In the genomic region with DNA sequence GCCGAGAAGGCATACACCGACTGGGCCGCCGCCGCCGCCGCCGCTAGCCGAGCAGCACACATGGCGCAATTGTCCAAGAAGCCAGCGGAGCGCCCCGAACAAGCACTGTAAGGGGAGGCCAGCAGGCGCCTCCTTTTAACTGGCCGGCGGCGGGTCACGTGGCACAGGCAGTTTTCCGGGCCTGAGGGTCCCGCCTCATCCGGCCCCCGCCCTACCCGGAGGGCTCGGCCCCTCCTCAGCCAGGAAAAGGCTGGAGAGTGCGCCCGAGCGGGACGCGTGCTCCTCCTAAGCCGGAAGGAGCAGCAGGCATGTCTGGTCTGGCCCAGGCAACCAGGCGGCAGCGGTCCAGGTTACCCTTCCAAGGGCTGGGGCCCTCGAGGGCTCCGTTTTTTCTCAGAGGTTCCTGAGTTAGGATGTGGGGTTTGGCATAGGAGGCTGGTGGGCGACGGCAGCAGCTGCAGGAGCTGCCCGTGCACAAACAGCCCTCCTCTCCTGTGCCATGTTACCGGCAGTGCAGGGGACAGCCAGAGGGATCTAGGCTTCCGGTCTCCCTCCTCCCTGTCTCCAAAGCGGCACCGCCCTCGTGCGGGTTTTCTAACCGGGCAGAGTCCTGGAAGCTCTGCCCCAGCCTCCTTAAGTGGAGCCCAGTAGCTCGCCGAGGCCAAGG, we compare ENCODE assay signal across 1 cellular context.
A peak's percentile ranks its signal among the peaks of the same experiment; 100 is the strongest.
TF ChIP-seq lines count a peak whose summit lies in the region.

A gene (minus strand): TSS at position 137 of the 667 bp plus-strand sequence. CDS start 75 bp downstream, at position 62.

TF ChIP-seq in H1, 55 proteins besides CTCF, POLR2A, EP300 and RAD21:
- TF ChIP-seq CEBPB (IDR thresholded peaks at IDR 0.05; ENCODE audit: low read depth, low read length) (peak; percentile 40; the same call in 1 of the 2 replicates), RXRA (IDR thresholded peaks at IDR 0.05; ENCODE audit: insufficient read depth, low read depth, low read length) (no peak), RBBP5 (IDR thresholded peaks at IDR 0.05; ENCODE audit: borderline replicate concordance, low read depth, low read length) (peak; percentile 55; the same call in 1 of the 2 replicates), GABPA (IDR thresholded peaks at IDR 0.05; ENCODE audit: borderline replicate concordance, insufficient read depth, low read length) (peak; percentile 30; the same call in 1 of the 2 replicates), EGR1 (IDR thresholded peaks at IDR 0.05; ENCODE audit: borderline replicate concordance, low read depth, low read length) (0 out of 2 replicates have a peak, but pooled peaks have one; percentile 49), EZH2 (IDR thresholded peaks at IDR 0.05; ENCODE audit: low read depth, low read length, severe bottlenecking) (no peak), CTBP2 (IDR thresholded peaks at IDR 0.05; ENCODE audit: borderline replicate concordance, insufficient read depth, insufficient read length, low read length) (no peak), SIN3A (conservative IDR thresholded peaks at IDR 0.05 in 1 of 2, IDR thresholded peaks at IDR 0.05 in 1 of 2; ENCODE audit: low read depth in 1 of 2, low read length in 2 of 2) (peak; percentile 62 to 79; a peak in 3 of 4 replicates), ASH2L (IDR thresholded peaks at IDR 0.05; ENCODE audit: low read length) (peak; percentile 66), TAF7 (optimal IDR thresholded peaks at IDR 0.05; ENCODE audit: borderline replicate concordance, low read depth, low read length) (peak; percentile 26), POU5F1 (IDR thresholded peaks at IDR 0.05; ENCODE audit: low read depth, low read length) (no peak), SP1 (IDR thresholded peaks at IDR 0.05; ENCODE audit: low read depth, low read length) (0 out of 2 replicates have a peak, but pooled peaks have one; percentile 52), TAF1 (IDR thresholded peaks at IDR 0.05; ENCODE audit: low read depth, low read length) (peak; percentile 91), SAP30 (IDR thresholded peaks at IDR 0.05; ENCODE audit: insufficient read depth, insufficient replicate concordance, low read length) (no peak), KDM4A (IDR thresholded peaks at IDR 0.05; ENCODE audit: low read depth, low read length, severe bottlenecking) (no peak), PHF8 (conservative IDR thresholded peaks at IDR 0.05; ENCODE audit: low read depth, low read length) (peak; percentile 61), CHD2 (IDR thresholded peaks at IDR 0.05; ENCODE audit: low read length) (no peak), TBP (IDR thresholded peaks at IDR 0.05; ENCODE audit: low read depth, low read length) (peak; percentile 95), ZNF274 (IDR thresholded peaks at IDR 0.05; ENCODE audit: borderline replicate concordance, extremely low read depth, low read length) (no peak), POLR2AphosphoS5 (IDR thresholded peaks at IDR 0.05; ENCODE audit: low read depth, low read length) (peak; percentile 94), HDAC2 (IDR thresholded peaks at IDR 0.05; ENCODE audit: borderline replicate concordance in 1 of 2, low read depth in 2 of 2, low read length in 2 of 2) (0 out of 4 replicates have a peak, but pooled peaks of 1 of the 2 experiments have one; percentile 43), KDM1A (IDR thresholded peaks at IDR 0.05; ENCODE audit: borderline replicate concordance, low read length) (peak; percentile 53; the same call in 1 of the 2 replicates)
- TF ChIP-seq, protein P1, sequence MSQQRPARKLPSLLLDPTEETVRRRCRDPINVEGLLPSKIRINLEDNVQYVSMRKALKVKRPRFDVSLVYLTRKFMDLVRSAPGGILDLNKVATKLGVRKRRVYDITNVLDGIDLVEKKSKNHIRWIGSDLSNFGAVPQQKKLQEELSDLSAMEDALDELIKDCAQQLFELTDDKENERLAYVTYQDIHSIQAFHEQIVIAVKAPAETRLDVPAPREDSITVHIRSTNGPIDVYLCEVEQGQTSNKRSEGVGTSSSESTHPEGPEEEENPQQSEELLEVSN (IDR thresholded peaks at IDR 0.05): peak; percentile 63; the same call in 1 of the 2 replicates
- TF ChIP-seq, protein P2, sequence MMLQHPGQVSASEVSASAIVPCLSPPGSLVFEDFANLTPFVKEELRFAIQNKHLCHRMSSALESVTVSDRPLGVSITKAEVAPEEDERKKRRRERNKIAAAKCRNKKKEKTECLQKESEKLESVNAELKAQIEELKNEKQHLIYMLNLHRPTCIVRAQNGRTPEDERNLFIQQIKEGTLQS (IDR thresholded peaks at IDR 0.05; ENCODE audit: insufficient read depth, low read depth, low read length): peak; percentile 72
- TF ChIP-seq, protein P3, sequence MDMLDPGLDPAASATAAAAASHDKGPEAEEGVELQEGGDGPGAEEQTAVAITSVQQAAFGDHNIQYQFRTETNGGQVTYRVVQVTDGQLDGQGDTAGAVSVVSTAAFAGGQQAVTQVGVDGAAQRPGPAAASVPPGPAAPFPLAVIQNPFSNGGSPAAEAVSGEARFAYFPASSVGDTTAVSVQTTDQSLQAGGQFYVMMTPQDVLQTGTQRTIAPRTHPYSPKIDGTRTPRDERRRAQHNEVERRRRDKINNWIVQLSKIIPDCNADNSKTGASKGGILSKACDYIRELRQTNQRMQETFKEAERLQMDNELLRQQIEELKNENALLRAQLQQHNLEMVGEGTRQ (IDR thresholded peaks at IDR 0.05; ENCODE audit: low read length): peak; percentile 92
- TF ChIP-seq, protein P4, sequence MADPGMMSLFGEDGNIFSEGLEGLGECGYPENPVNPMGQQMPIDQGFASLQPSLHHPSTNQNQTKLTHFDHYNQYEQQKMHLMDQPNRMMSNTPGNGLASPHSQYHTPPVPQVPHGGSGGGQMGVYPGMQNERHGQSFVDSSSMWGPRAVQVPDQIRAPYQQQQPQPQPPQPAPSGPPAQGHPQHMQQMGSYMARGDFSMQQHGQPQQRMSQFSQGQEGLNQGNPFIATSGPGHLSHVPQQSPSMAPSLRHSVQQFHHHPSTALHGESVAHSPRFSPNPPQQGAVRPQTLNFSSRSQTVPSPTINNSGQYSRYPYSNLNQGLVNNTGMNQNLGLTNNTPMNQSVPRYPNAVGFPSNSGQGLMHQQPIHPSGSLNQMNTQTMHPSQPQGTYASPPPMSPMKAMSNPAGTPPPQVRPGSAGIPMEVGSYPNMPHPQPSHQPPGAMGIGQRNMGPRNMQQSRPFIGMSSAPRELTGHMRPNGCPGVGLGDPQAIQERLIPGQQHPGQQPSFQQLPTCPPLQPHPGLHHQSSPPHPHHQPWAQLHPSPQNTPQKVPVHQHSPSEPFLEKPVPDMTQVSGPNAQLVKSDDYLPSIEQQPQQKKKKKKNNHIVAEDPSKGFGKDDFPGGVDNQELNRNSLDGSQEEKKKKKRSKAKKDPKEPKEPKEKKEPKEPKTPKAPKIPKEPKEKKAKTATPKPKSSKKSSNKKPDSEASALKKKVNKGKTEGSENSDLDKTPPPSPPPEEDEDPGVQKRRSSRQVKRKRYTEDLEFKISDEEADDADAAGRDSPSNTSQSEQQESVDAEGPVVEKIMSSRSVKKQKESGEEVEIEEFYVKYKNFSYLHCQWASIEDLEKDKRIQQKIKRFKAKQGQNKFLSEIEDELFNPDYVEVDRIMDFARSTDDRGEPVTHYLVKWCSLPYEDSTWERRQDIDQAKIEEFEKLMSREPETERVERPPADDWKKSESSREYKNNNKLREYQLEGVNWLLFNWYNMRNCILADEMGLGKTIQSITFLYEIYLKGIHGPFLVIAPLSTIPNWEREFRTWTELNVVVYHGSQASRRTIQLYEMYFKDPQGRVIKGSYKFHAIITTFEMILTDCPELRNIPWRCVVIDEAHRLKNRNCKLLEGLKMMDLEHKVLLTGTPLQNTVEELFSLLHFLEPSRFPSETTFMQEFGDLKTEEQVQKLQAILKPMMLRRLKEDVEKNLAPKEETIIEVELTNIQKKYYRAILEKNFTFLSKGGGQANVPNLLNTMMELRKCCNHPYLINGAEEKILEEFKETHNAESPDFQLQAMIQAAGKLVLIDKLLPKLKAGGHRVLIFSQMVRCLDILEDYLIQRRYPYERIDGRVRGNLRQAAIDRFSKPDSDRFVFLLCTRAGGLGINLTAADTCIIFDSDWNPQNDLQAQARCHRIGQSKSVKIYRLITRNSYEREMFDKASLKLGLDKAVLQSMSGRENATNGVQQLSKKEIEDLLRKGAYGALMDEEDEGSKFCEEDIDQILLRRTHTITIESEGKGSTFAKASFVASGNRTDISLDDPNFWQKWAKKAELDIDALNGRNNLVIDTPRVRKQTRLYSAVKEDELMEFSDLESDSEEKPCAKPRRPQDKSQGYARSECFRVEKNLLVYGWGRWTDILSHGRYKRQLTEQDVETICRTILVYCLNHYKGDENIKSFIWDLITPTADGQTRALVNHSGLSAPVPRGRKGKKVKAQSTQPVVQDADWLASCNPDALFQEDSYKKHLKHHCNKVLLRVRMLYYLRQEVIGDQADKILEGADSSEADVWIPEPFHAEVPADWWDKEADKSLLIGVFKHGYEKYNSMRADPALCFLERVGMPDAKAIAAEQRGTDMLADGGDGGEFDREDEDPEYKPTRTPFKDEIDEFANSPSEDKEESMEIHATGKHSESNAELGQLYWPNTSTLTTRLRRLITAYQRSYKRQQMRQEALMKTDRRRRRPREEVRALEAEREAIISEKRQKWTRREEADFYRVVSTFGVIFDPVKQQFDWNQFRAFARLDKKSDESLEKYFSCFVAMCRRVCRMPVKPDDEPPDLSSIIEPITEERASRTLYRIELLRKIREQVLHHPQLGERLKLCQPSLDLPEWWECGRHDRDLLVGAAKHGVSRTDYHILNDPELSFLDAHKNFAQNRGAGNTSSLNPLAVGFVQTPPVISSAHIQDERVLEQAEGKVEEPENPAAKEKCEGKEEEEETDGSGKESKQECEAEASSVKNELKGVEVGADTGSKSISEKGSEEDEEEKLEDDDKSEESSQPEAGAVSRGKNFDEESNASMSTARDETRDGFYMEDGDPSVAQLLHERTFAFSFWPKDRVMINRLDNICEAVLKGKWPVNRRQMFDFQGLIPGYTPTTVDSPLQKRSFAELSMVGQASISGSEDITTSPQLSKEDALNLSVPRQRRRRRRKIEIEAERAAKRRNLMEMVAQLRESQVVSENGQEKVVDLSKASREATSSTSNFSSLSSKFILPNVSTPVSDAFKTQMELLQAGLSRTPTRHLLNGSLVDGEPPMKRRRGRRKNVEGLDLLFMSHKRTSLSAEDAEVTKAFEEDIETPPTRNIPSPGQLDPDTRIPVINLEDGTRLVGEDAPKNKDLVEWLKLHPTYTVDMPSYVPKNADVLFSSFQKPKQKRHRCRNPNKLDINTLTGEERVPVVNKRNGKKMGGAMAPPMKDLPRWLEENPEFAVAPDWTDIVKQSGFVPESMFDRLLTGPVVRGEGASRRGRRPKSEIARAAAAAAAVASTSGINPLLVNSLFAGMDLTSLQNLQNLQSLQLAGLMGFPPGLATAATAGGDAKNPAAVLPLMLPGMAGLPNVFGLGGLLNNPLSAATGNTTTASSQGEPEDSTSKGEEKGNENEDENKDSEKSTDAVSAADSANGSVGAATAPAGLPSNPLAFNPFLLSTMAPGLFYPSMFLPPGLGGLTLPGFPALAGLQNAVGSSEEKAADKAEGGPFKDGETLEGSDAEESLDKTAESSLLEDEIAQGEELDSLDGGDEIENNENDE (IDR thresholded peaks at IDR 0.05; ENCODE audit: insufficient replicate concordance, low read length): no peak
- TF ChIP-seq, protein P5, sequence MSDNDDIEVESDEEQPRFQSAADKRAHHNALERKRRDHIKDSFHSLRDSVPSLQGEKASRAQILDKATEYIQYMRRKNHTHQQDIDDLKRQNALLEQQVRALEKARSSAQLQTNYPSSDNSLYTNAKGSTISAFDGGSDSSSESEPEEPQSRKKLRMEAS (IDR thresholded peaks at IDR 0.05): peak; percentile 93
